In the genomic region with DNA sequence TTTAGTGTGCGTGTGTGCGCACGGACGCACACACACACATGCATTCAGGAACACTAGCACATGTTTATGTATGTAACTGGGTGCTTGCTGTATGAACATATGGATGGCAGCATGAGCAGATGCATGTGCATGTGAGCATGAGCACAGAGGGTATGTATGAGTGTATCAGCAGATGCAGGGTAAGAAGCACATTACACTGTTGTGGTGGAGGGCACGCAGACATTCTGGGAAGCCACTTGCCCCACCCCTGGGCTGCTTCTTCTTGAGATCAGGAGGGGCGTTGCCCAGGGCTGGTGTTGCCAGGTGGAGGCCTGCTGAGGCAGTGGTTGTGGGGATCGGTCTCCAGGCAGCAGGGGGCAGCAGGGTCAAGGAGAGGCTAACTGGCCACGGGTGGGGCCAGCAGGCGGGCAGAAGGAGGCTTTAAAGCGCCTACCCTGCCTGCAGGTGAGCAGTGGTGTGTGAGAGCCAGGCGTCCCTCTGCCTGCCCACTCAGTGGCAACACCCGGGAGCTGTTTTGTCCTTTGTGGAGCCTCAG, we compare ENCODE assay signal across 1 cellular context.
TF ChIP-seq lines count a peak whose summit lies in the region.

No MANE protein-coding gene starts in this region.

TF ChIP-seq in GM23338, 12 proteins besides CTCF, POLR2A, EP300 and RAD21:
- TF ChIP-seq, protein P1, sequence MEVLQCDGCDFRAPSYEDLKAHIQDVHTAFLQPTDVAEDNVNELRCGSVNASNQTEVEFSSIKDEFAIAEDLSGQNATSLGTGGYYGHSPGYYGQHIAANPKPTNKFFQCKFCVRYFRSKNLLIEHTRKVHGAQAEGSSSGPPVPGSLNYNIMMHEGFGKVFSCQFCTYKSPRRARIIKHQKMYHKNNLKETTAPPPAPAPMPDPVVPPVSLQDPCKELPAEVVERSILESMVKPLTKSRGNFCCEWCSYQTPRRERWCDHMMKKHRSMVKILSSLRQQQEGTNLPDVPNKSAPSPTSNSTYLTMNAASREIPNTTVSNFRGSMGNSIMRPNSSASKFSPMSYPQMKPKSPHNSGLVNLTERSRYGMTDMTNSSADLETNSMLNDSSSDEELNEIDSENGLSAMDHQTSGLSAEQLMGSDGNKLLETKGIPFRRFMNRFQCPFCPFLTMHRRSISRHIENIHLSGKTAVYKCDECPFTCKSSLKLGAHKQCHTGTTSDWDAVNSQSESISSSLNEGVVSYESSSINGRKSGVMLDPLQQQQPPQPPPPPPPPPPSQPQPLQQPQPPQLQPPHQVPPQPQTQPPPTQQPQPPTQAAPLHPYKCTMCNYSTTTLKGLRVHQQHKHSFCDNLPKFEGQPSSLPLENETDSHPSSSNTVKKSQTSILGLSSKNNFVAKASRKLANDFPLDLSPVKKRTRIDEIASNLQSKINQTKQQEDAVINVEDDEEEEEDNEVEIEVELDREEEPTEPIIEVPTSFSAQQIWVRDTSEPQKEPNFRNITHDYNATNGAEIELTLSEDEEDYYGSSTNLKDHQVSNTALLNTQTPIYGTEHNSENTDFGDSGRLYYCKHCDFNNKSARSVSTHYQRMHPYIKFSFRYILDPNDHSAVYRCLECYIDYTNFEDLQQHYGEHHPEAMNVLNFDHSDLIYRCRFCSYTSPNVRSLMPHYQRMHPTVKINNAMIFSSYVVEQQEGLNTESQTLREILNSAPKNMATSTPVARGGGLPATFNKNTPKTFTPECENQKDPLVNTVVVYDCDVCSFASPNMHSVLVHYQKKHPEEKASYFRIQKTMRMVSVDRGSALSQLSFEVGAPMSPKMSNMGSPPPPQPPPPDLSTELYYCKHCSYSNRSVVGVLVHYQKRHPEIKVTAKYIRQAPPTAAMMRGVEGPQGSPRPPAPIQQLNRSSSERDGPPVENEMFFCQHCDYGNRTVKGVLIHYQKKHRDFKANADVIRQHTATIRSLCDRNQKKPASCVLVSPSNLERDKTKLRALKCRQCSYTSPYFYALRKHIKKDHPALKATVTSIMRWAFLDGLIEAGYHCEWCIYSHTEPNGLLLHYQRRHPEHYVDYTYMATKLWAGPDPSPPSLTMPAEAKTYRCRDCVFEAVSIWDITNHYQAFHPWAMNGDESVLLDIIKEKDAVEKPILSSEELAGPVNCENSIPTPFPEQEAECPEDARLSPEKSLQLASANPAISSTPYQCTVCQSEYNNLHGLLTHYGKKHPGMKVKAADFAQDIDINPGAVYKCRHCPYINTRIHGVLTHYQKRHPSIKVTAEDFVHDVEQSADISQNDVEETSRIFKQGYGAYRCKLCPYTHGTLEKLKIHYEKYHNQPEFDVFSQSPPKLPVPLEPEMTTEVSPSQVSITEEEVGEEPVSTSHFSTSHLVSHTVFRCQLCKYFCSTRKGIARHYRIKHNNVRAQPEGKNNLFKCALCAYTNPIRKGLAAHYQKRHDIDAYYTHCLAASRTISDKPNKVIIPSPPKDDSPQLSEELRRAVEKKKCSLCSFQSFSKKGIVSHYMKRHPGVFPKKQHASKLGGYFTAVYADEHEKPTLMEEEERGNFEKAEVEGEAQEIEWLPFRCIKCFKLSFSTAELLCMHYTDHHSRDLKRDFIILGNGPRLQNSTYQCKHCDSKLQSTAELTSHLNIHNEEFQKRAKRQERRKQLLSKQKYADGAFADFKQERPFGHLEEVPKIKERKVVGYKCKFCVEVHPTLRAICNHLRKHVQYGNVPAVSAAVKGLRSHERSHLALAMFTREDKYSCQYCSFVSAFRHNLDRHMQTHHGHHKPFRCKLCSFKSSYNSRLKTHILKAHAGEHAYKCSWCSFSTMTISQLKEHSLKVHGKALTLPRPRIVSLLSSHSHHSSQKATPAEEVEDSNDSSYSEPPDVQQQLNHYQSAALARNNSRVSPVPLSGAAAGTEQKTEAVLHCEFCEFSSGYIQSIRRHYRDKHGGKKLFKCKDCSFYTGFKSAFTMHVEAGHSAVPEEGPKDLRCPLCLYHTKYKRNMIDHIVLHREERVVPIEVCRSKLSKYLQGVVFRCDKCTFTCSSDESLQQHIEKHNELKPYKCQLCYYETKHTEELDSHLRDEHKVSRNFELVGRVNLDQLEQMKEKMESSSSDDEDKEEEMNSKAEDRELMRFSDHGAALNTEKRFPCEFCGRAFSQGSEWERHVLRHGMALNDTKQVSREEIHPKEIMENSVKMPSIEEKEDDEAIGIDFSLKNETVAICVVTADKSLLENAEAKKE (CRISPR knock-in tag; IDR thresholded peaks at IDR 0.05): no peak
- TF ChIP-seq NANOG (IDR thresholded peaks at IDR 0.05; ENCODE audit: borderline replicate concordance) (no peak), ZNF331 (CRISPR knock-in tag; IDR thresholded peaks at IDR 0.05; ENCODE audit: low read depth) (no peak), STAT1 (IDR thresholded peaks at IDR 0.05; ENCODE audit: unreplicated experiment) (no peak), EZH2 (IDR thresholded peaks at IDR 0.05; ENCODE audit: low read depth, unreplicated experiment) (no peak), ZNF114 (CRISPR knock-in tag; IDR thresholded peaks at IDR 0.05) (no peak), JUNB (IDR thresholded peaks at IDR 0.05; ENCODE audit: unreplicated experiment) (no peak), CREB1 (CRISPR knock-in tag; IDR thresholded peaks at IDR 0.05; ENCODE audit: low read depth) (no peak), POLR2AphosphoS5 (IDR thresholded peaks at IDR 0.05; ENCODE audit: low read depth) (no peak), EZH2phosphoT487 (IDR thresholded peaks at IDR 0.05; ENCODE audit: unreplicated experiment) (no peak)
- TF ChIP-seq, protein P2, sequence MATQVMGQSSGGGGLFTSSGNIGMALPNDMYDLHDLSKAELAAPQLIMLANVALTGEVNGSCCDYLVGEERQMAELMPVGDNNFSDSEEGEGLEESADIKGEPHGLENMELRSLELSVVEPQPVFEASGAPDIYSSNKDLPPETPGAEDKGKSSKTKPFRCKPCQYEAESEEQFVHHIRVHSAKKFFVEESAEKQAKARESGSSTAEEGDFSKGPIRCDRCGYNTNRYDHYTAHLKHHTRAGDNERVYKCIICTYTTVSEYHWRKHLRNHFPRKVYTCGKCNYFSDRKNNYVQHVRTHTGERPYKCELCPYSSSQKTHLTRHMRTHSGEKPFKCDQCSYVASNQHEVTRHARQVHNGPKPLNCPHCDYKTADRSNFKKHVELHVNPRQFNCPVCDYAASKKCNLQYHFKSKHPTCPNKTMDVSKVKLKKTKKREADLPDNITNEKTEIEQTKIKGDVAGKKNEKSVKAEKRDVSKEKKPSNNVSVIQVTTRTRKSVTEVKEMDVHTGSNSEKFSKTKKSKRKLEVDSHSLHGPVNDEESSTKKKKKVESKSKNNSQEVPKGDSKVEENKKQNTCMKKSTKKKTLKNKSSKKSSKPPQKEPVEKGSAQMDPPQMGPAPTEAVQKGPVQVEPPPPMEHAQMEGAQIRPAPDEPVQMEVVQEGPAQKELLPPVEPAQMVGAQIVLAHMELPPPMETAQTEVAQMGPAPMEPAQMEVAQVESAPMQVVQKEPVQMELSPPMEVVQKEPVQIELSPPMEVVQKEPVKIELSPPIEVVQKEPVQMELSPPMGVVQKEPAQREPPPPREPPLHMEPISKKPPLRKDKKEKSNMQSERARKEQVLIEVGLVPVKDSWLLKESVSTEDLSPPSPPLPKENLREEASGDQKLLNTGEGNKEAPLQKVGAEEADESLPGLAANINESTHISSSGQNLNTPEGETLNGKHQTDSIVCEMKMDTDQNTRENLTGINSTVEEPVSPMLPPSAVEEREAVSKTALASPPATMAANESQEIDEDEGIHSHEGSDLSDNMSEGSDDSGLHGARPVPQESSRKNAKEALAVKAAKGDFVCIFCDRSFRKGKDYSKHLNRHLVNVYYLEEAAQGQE (IDR thresholded peaks at IDR 0.05; ENCODE audit: unreplicated experiment): no peak
- TF ChIP-seq, protein P3, sequence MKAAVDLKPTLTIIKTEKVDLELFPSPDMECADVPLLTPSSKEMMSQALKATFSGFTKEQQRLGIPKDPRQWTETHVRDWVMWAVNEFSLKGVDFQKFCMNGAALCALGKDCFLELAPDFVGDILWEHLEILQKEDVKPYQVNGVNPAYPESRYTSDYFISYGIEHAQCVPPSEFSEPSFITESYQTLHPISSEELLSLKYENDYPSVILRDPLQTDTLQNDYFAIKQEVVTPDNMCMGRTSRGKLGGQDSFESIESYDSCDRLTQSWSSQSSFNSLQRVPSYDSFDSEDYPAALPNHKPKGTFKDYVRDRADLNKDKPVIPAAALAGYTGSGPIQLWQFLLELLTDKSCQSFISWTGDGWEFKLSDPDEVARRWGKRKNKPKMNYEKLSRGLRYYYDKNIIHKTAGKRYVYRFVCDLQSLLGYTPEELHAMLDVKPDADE (IDR thresholded peaks at IDR 0.05): no peak
